1 cellular context compared by ENCODE assay signal in the genomic region with DNA sequence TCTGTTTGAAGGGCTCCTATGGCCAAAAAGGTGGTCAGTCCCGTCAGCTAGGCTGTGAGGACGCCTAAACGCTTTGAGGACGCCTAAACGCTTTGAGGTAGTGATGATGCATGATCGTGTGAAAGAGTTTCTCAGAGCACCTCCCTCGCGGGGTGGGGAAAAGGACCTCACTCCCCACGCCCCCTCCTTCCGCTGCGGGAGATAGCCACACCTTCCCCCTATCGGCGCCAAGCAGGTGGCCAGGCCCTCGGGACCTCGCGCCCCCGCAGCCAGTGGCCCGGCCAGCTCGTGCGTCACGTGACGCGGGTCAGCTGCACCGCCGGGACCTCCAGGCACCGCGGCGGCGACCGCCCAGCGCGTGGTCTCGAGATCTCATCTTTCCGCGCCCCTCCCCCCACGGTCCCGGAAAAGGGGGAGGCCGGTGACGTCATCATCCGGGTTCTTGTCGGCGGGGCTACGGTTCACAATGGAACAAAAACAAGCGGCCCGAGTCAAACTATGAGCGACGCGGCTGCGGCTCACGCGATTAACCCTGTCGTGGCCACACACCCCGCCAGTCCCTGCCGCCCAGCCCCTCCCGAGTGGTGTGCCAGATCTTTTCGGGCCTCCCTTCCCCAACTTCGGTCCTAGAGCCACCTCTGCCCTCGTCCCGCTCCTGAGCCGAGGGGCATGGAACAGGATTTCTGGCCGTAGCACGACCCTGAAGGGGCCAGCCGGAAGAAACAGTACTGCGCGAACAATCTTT.
TF ChIP-seq lines count a peak whose summit lies in the region.

No MANE protein-coding gene starts in this region.

TF ChIP-seq in HepG2, 621 proteins besides CTCF, POLR2A, EP300 and RAD21 (continued from another document and continues in another):
- TF ChIP-seq, protein P1, sequence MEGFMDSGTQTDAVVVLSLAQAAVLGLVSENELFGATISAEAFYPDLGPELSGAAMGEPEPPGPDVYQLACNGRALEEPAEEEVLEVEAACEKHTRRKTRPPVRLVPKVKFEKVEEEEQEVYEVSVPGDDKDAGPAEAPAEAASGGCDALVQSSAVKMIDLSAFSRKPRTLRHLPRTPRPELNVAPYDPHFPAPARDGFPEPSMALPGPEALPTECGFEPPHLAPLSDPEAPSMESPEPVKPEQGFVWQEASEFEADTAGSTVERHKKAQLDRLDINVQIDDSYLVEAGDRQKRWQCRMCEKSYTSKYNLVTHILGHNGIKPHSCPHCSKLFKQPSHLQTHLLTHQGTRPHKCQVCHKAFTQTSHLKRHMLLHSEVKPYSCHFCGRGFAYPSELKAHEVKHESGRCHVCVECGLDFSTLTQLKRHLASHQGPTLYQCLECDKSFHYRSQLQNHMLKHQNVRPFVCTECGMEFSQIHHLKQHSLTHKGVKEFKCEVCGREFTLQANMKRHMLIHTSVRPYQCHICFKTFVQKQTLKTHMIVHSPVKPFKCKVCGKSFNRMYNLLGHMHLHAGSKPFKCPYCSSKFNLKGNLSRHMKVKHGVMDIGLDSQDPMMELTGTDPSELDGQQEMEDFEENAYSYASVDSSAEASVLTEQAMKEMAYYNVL (CRISPR knock-in tag; IDR thresholded peaks at IDR 0.05; ENCODE audit: borderline replicate concordance) = 0 out of 2 replicates have a peak, but pooled peaks have one; percentile 11
- TF ChIP-seq ZNF577 (CRISPR knock-in tag; IDR thresholded peaks at IDR 0.05; ENCODE audit: borderline replicate concordance, low read depth) (no peak), ZNF570 (CRISPR knock-in tag; IDR thresholded peaks at IDR 0.05; ENCODE audit: borderline replicate concordance) (no peak), SMARCC2 (IDR thresholded peaks at IDR 0.05) (no peak), RBM39 (IDR thresholded peaks at IDR 0.05; ENCODE audit: low read depth, low read length, poor library complexity, severe bottlenecking) (peak; percentile 43), MED1 (CRISPR knock-in tag; IDR thresholded peaks at IDR 0.05) (peak; percentile 71; the same call in 1 of the 2 replicates), MBD4 (IDR thresholded peaks at IDR 0.05; ENCODE audit: borderline replicate concordance, low read length) (no peak), SP140L (CRISPR knock-in tag; IDR thresholded peaks at IDR 0.05; ENCODE audit: borderline replicate concordance) (no peak), ZNF607 (CRISPR knock-in tag; IDR thresholded peaks at IDR 0.05; ENCODE audit: borderline replicate concordance) (peak; percentile 82), ZNF761 (CRISPR knock-in tag; conservative IDR thresholded peaks at IDR 0.05) (no peak), ZNF746 (CRISPR knock-in tag; IDR thresholded peaks at IDR 0.05) (peak; percentile 43; the same call in 1 of the 2 replicates), EEA1 (CRISPR knock-in tag; IDR thresholded peaks at IDR 0.05; ENCODE audit: borderline replicate concordance) (peak; percentile 83; the same call in 1 of the 2 replicates), NFIB (CRISPR knock-in tag; IDR thresholded peaks at IDR 0.05; ENCODE audit: borderline replicate concordance) (no peak), ETV6 (CRISPR knock-in tag; conservative IDR thresholded peaks at IDR 0.05) (0 out of 2 replicates have a peak, but pooled peaks have one; percentile 36), ZNF589 (CRISPR knock-in tag; conservative IDR thresholded peaks at IDR 0.05) (peak; percentile 72; the same call in 1 of the 2 replicates), NFYB (CRISPR knock-in tag; IDR thresholded peaks at IDR 0.05) (peak; percentile 56; the same call in 1 of the 2 replicates), XRCC5 (optimal IDR thresholded peaks at IDR 0.05; ENCODE audit: low read length) (peak; percentile 14), CAMTA2 (CRISPR knock-in tag; IDR thresholded peaks at IDR 0.05; ENCODE audit: borderline replicate concordance) (no peak), ZNF24 (IDR thresholded peaks at IDR 0.05) (no peak), IKZF4 (CRISPR knock-in tag; IDR thresholded peaks at IDR 0.05; ENCODE audit: borderline replicate concordance, low read depth, not compliant biosample characterization) (no peak), YY1 (IDR thresholded peaks at IDR 0.05; ENCODE audit: insufficient read depth, insufficient replicate concordance, low read depth, low read length) (peak; percentile 51), KMT2B (CRISPR knock-in tag; IDR thresholded peaks at IDR 0.05) (no peak), ZSCAN9 (CRISPR knock-in tag; IDR thresholded peaks at IDR 0.05; ENCODE audit: borderline replicate concordance) (no peak), KDM5A (IDR thresholded peaks at IDR 0.05; ENCODE audit: borderline replicate concordance, low read length) (no peak), ZNF350 (CRISPR knock-in tag; IDR thresholded peaks at IDR 0.05; ENCODE audit: borderline replicate concordance, low read depth) (peak; percentile 63), ZNF282 (IDR thresholded peaks at IDR 0.05; ENCODE audit: partially characterized antibody) (no peak), ZNF615 (CRISPR knock-in tag; IDR thresholded peaks at IDR 0.05; ENCODE audit: borderline replicate concordance) (no peak), TCF12 (IDR thresholded peaks at IDR 0.05) (no peak), TCF12 (CRISPR knock-in tag; IDR thresholded peaks at IDR 0.05) (no peak), SIX1 (CRISPR knock-in tag; IDR thresholded peaks at IDR 0.05; ENCODE audit: borderline replicate concordance) (peak; percentile 71; the same call in 1 of the 2 replicates), NFKBIZ (CRISPR knock-in tag; IDR thresholded peaks at IDR 0.05) (0 out of 2 replicates have a peak, but pooled peaks have one; percentile 14), KAT2B (IDR thresholded peaks at IDR 0.05; ENCODE audit: borderline replicate concordance, low read depth, low read length) (no peak)
- TF ChIP-seq, protein P2, sequence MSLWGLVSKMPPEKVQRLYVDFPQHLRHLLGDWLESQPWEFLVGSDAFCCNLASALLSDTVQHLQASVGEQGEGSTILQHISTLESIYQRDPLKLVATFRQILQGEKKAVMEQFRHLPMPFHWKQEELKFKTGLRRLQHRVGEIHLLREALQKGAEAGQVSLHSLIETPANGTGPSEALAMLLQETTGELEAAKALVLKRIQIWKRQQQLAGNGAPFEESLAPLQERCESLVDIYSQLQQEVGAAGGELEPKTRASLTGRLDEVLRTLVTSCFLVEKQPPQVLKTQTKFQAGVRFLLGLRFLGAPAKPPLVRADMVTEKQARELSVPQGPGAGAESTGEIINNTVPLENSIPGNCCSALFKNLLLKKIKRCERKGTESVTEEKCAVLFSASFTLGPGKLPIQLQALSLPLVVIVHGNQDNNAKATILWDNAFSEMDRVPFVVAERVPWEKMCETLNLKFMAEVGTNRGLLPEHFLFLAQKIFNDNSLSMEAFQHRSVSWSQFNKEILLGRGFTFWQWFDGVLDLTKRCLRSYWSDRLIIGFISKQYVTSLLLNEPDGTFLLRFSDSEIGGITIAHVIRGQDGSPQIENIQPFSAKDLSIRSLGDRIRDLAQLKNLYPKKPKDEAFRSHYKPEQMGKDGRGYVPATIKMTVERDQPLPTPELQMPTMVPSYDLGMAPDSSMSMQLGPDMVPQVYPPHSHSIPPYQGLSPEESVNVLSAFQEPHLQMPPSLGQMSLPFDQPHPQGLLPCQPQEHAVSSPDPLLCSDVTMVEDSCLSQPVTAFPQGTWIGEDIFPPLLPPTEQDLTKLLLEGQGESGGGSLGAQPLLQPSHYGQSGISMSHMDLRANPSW (CRISPR knock-in tag; IDR thresholded peaks at IDR 0.05; ENCODE audit: borderline replicate concordance) = 0 out of 2 replicates have a peak, but pooled peaks have one; percentile 70
- TF ChIP-seq, protein P3, sequence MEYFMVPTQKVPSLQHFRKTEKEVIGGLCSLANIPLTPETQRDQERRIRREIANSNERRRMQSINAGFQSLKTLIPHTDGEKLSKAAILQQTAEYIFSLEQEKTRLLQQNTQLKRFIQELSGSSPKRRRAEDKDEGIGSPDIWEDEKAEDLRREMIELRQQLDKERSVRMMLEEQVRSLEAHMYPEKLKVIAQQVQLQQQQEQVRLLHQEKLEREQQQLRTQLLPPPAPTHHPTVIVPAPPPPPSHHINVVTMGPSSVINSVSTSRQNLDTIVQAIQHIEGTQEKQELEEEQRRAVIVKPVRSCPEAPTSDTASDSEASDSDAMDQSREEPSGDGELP (IDR thresholded peaks at IDR 0.05; ENCODE audit: borderline replicate concordance, low read depth) = peak; percentile 90; the same call in 1 of the 2 replicates
- TF ChIP-seq, protein P4, sequence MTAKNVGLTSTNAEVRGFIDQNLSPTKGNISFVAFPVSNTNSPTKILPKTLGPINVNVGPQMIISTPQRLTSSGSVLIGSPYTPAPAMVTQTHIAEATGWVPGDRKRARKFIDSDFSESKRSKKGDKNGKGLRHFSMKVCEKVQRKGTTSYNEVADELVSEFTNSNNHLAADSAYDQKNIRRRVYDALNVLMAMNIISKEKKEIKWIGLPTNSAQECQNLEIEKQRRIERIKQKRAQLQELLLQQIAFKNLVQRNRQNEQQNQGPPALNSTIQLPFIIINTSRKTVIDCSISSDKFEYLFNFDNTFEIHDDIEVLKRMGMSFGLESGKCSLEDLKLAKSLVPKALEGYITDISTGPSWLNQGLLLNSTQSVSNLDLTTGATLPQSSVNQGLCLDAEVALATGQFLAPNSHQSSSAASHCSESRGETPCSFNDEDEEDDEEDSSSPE (CRISPR knock-in tag; IDR thresholded peaks at IDR 0.05) = peak; percentile 81
- TF ChIP-seq, protein P5, sequence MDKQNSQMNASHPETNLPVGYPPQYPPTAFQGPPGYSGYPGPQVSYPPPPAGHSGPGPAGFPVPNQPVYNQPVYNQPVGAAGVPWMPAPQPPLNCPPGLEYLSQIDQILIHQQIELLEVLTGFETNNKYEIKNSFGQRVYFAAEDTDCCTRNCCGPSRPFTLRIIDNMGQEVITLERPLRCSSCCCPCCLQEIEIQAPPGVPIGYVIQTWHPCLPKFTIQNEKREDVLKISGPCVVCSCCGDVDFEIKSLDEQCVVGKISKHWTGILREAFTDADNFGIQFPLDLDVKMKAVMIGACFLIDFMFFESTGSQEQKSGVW (CRISPR knock-in tag; IDR thresholded peaks at IDR 0.05; ENCODE audit: borderline replicate concordance) = no peak
- TF ChIP-seq, protein P6, sequence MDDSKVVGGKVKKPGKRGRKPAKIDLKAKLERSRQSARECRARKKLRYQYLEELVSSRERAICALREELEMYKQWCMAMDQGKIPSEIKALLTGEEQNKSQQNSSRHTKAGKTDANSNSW (CRISPR knock-in tag; IDR thresholded peaks at IDR 0.05; ENCODE audit: borderline replicate concordance) = no peak
- TF ChIP-seq, protein P7, sequence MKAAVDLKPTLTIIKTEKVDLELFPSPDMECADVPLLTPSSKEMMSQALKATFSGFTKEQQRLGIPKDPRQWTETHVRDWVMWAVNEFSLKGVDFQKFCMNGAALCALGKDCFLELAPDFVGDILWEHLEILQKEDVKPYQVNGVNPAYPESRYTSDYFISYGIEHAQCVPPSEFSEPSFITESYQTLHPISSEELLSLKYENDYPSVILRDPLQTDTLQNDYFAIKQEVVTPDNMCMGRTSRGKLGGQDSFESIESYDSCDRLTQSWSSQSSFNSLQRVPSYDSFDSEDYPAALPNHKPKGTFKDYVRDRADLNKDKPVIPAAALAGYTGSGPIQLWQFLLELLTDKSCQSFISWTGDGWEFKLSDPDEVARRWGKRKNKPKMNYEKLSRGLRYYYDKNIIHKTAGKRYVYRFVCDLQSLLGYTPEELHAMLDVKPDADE (CRISPR knock-in tag; IDR thresholded peaks at IDR 0.05) = peak; percentile 64; the same call in 1 of the 2 replicates
- TF ChIP-seq, protein P8, sequence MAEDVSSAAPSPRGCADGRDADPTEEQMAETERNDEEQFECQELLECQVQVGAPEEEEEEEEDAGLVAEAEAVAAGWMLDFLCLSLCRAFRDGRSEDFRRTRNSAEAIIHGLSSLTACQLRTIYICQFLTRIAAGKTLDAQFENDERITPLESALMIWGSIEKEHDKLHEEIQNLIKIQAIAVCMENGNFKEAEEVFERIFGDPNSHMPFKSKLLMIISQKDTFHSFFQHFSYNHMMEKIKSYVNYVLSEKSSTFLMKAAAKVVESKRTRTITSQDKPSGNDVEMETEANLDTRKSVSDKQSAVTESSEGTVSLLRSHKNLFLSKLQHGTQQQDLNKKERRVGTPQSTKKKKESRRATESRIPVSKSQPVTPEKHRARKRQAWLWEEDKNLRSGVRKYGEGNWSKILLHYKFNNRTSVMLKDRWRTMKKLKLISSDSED (CRISPR knock-in tag; IDR thresholded peaks at IDR 0.05) = no peak
- TF ChIP-seq, protein P9, sequence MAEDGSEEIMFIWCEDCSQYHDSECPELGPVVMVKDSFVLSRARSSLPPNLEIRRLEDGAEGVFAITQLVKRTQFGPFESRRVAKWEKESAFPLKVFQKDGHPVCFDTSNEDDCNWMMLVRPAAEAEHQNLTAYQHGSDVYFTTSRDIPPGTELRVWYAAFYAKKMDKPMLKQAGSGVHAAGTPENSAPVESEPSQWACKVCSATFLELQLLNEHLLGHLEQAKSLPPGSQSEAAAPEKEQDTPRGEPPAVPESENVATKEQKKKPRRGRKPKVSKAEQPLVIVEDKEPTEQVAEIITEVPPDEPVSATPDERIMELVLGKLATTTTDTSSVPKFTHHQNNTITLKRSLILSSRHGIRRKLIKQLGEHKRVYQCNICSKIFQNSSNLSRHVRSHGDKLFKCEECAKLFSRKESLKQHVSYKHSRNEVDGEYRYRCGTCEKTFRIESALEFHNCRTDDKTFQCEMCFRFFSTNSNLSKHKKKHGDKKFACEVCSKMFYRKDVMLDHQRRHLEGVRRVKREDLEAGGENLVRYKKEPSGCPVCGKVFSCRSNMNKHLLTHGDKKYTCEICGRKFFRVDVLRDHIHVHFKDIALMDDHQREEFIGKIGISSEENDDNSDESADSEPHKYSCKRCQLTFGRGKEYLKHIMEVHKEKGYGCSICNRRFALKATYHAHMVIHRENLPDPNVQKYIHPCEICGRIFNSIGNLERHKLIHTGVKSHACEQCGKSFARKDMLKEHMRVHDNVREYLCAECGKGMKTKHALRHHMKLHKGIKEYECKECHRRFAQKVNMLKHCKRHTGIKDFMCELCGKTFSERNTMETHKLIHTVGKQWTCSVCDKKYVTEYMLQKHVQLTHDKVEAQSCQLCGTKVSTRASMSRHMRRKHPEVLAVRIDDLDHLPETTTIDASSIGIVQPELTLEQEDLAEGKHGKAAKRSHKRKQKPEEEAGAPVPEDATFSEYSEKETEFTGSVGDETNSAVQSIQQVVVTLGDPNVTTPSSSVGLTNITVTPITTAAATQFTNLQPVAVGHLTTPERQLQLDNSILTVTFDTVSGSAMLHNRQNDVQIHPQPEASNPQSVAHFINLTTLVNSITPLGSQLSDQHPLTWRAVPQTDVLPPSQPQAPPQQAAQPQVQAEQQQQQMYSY (CRISPR knock-in tag; IDR thresholded peaks at IDR 0.05) = no peak
- TF ChIP-seq, protein P10, sequence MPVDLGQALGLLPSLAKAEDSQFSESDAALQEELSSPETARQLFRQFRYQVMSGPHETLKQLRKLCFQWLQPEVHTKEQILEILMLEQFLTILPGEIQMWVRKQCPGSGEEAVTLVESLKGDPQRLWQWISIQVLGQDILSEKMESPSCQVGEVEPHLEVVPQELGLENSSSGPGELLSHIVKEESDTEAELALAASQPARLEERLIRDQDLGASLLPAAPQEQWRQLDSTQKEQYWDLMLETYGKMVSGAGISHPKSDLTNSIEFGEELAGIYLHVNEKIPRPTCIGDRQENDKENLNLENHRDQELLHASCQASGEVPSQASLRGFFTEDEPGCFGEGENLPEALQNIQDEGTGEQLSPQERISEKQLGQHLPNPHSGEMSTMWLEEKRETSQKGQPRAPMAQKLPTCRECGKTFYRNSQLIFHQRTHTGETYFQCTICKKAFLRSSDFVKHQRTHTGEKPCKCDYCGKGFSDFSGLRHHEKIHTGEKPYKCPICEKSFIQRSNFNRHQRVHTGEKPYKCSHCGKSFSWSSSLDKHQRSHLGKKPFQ (CRISPR knock-in tag; IDR thresholded peaks at IDR 0.05; ENCODE audit: insufficient replicate concordance) = no peak
- TF ChIP-seq, protein P11, sequence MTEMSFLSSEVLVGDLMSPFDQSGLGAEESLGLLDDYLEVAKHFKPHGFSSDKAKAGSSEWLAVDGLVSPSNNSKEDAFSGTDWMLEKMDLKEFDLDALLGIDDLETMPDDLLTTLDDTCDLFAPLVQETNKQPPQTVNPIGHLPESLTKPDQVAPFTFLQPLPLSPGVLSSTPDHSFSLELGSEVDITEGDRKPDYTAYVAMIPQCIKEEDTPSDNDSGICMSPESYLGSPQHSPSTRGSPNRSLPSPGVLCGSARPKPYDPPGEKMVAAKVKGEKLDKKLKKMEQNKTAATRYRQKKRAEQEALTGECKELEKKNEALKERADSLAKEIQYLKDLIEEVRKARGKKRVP (CRISPR knock-in tag; IDR thresholded peaks at IDR 0.05) = peak in 1 of 2 experiments; percentile 43; a peak in 1 of 4 replicates
